9 cellular contexts compared by ENCODE assay signal in genomic region chr19:40286674-40287421, GRCh38. TPM values are rescaled to one million over a fixed set of nuclear protein-coding genes. Genes with fewer than 3 reads are reported as not detected.
DNase-seq lines count a peak whose midpoint lies in the region; ATAC-seq, FAIRE-seq and TF ChIP-seq lines count a peak whose summit lies in the region.
"Had no signal": no experiment of that assay in that cellular context is flagged by ENCODE, and none has a peak within 500 bp of the region (broad histone marks: within the 10 kb centered on the region; RNA-seq: fewer than 3 reads in every experiment).

No MANE protein-coding gene starts in this region.

- no peak for TF ChIP-seq RAD21 in H1 (IDR thresholded peaks at IDR 0.05 in 1 of 2, conservative IDR thresholded peaks at IDR 0.05 in 1 of 2; ENCODE audit: low read depth in 2 of 2, low read length in 2 of 2)

- POLR2A ChIA-PET in Caco-2 (lab: Charles Lee), result no interaction called here
- POLR2A ChIA-PET in H1 (lab: Charles Lee; ENCODE audit: partially characterized antibody), result interaction anchor here (1.5 kb wide), 1 partner anchor 8 kb away, joined by 3 read pairs; no protein-coding TSS in a partner anchor

- H2BK120ac ChIP-seq in H1 (replicated peaks; ENCODE audit: low read depth, low read length), result no peak overlapping the region

- intact Hi-C loops in Caco-2 (cut with micrococcal nuclease; ENCODE audit: unreplicated experiment), result no loop called here

- no peak overlapping the region for H4K8ac ChIP-seq in H1 (ENCODE audit: extremely low read depth, insufficient read depth, low read length)

- no peaks in the 10 kb centered on the region for H3K9me3 ChIP-seq in Caco-2
- no peaks in the 10 kb centered on the region for H3K9me3 ChIP-seq in H1 (ENCODE audit: insufficient read depth in 2 of 2, low read depth in 1 of 2, low read length in 1 of 2)
- H3K9me3 ChIP-seq in parathyroid adenoma (ENCODE audit: control insufficient read depth, low read length), result no peaks in the 10 kb centered on the region

- H3K4me1 ChIP-seq in Caco-2 (peaks cover 8% of the 10 kb centered on the region), H1 (replicated peaks in 1 of 4; ENCODE audit: control insufficient read depth in 3 of 4, insufficient read depth in 4 of 4, low read length in 3 of 4) (peaks cover 0 to 12% (median 9%) of the 10 kb centered on the region in 4 experiments; a peak in 6 of 7 replicates), parathyroid adenoma (peaks cover 15% of the 10 kb centered on the region)

- no peak overlapping the region for H4K91ac ChIP-seq in H1 (replicated peaks; ENCODE audit: insufficient read length, low read length)

- H3K23me2 ChIP-seq in H1 (ENCODE audit: low read depth, low read length), result peaks cover 9% of the 10 kb centered on the region

- H3K4me1 Mint-ChIP-seq in Caco-2 (ENCODE audit: low read depth, unreplicated experiment), result no peaks in the 10 kb centered on the region

- 88% methylated on average over 12 of the region's 13 CpGs; no CpG with 5 or more reads in 1 of the 2 experiments for WGBS in H1 (ENCODE audit: extremely low coverage in 1 of 2, insufficient coverage in 1 of 2, insufficient read length in 1 of 2, insufficient replicate concordance in 2 of 2, low coverage in 1 of 2, low lambda C conversion rate in 2 of 2, missing lambda C conversion rate in 1 of 2), 2 experiments

- peaks cover 9 to 27% of the 10 kb centered on the region in 2 experiments; a peak in 3 of 4 replicates for H3K79me2 ChIP-seq in H1 (ENCODE audit: control insufficient read depth in 1 of 2, insufficient read depth in 2 of 2, low read length in 2 of 2)
- H3K79me2 ChIP-seq in parathyroid adenoma, result peaks cover 35% of the 10 kb centered on the region

- CTCF ChIA-PET in Caco-2 (lab: Charles Lee) (interaction anchor here (0.6 to 1.1 kb wide), 3 partner anchors 18 to 139 kb away, joined by 3 to 6 read pairs (median 4); partner anchors contain the start of gene SERTAD1), H1 (lab: Charles Lee; ENCODE audit: partially characterized antibody) (no interaction called here)

- no peaks in the 10 kb centered on the region for H3K27me3 Mint-ChIP-seq in Caco-2 (ENCODE audit: insufficient read depth, unreplicated experiment)

- ATAC-seq in HG03469 (IDR thresholded peaks at IDR 0.05; ENCODE audit: unreplicated experiment) (no peak), HG02759 (IDR thresholded peaks at IDR 0.05; ENCODE audit: unreplicated experiment) (no peak), HG03442 (IDR thresholded peaks at IDR 0.05; ENCODE audit: unreplicated experiment) (no peak)

- peak overlapping the region in 1 of 2 experiments; percentile 90; a peak in 1 of 4 replicates for H3K4me2 ChIP-seq in H1 (ENCODE audit: insufficient read depth in 1 of 2, low read depth in 2 of 2, low read length in 2 of 2)
- no peak overlapping the region for H3K4me2 ChIP-seq in parathyroid adenoma (ENCODE audit: low read length)

- peak overlapping the region; percentile 19 for H3K4ac ChIP-seq in H1 (replicated peaks; ENCODE audit: insufficient read length, low read depth, low read length)

- H2BK15ac ChIP-seq in H1 (ENCODE audit: low read length), result peak overlapping the region; percentile 66

- H3K36me3 Mint-ChIP-seq in Caco-2 (ENCODE audit: insufficient read depth, unreplicated experiment), result no peaks in the 10 kb centered on the region

- no peak overlapping the region for H2AK5ac ChIP-seq in H1 (ENCODE audit: low read depth, low read length)

- no peaks in the 10 kb centered on the region for H3K36me3 ChIP-seq in Caco-2 (ENCODE audit: control insufficient read depth, insufficient read depth, low read length)
- peaks cover 0 to 3% (median 0%) of the 10 kb centered on the region in 4 experiments; a peak in 1 of 8 replicates for H3K36me3 ChIP-seq in H1 (ENCODE audit: control insufficient read depth in 2 of 4, insufficient read depth in 4 of 4, low read length in 3 of 4)
- H3K36me3 ChIP-seq in parathyroid adenoma (ENCODE audit: control insufficient read depth, insufficient read depth, low read length), result no peaks in the 10 kb centered on the region

- peak overlapping the region; percentile 99 for H3K4me3 Mint-ChIP-seq in Caco-2 (ENCODE audit: unreplicated experiment)

- DNase-seq in Caco-2, result no peak
- DNase-seq in NCI-H82 treated with DMSO at 0.1 percent for 48 hours (lab: John Stamatoyannopoulos, UW; ENCODE audit: unreplicated experiment), result peak; percentile 13
- DNase-seq in H1 (ENCODE audit: low read depth in 1 of 2, low spot score in 2 of 2), result no peak
- DNase-seq in dedifferentiated amniotic fluid mesenchymal stem cell (ENCODE audit: extremely low spot score), result no peak
- DNase-seq: erythroblast had no signal

- peaks cover 0 to 1% of the 10 kb centered on the region in 2 experiments for H4K20me1 ChIP-seq in H1 (replicated peaks in 1 of 2; ENCODE audit: control insufficient read depth in 1 of 2, insufficient read depth in 2 of 2, low read length in 2 of 2)

- H2AFZ ChIP-seq in H1 (ENCODE audit: low read length) (peak overlapping the region; percentile 38; the same call in 1 of the 2 replicates), parathyroid adenoma (no peak overlapping the region)

- H3K27ac ChIP-seq in H1 (ENCODE audit: low read depth, low read length) (no peak overlapping the region), parathyroid adenoma (peak overlapping the region; percentile 43)

- H3K9me3 Mint-ChIP-seq in Caco-2 (ENCODE audit: unreplicated experiment), result no peaks in the 10 kb centered on the region

- H4K5ac ChIP-seq in H1 (ENCODE audit: insufficient read length, low read depth, low read length), result no peak overlapping the region

- H3K23ac ChIP-seq in H1 (ENCODE audit: insufficient read length), result no peak overlapping the region

- no peak overlapping the region; the same call in 1 of the 2 replicates for H2BK5ac ChIP-seq in H1 (ENCODE audit: low read depth, low read length)

- no peak overlapping the region for H3K14ac ChIP-seq in H1 (ENCODE audit: insufficient read length)

- FAIRE-seq in H1 (lab: Jason Lieb, UNC), result no peak

- no peak overlapping the region for H3K56ac ChIP-seq in H1 (replicated peaks; ENCODE audit: insufficient read length, low read depth, low read length)

- peak overlapping the region; percentile 88 for H3K27ac Mint-ChIP-seq in Caco-2 (ENCODE audit: unreplicated experiment)

- H3K18ac ChIP-seq in H1 (ENCODE audit: extremely low read depth, low read length), result peak overlapping the region; percentile 32; the same call in 1 of the 2 replicates

- BruUV-seq in Caco-2 (replicated peaks; lab: Mats Ljungman, UMichigan), result no TSS peak

- TF ChIP-seq CTCF in Caco-2 (IDR thresholded peaks at IDR 0.05; ENCODE audit: insufficient read depth in 1 of 2, low read depth in 1 of 2, low read length in 1 of 2, severe bottlenecking in 1 of 2, unreplicated experiment in 1 of 2) (no peak), H1 (IDR thresholded peaks at IDR 0.05; ENCODE audit: control extremely low read depth in 1 of 3, insufficient read depth in 1 of 3, low read depth in 1 of 3, low read length in 3 of 3) (no peak), parathyroid adenoma (IDR thresholded peaks at IDR 0.05) (no peak)

- no peak overlapping the region for H2BK20ac ChIP-seq in H1 (ENCODE audit: low read length)

- H3K4me3 ChIP-seq in Caco-2 (ENCODE audit: low read depth, low read length), result no peak overlapping the region
- no peak overlapping the region for H3K4me3 ChIP-seq in H1 (ENCODE audit: extremely low read depth in 1 of 4, insufficient read depth in 2 of 4, low read depth in 3 of 4, low read length in 4 of 4)
- H3K4me3 ChIP-seq in parathyroid adenoma (ENCODE audit: low read depth, low read length), result no peak overlapping the region

- no peak for TF ChIP-seq EP300 in H1 (IDR thresholded peaks at IDR 0.05; ENCODE audit: borderline replicate concordance in 1 of 2, low read depth in 2 of 2, low read length in 2 of 2)

- no peak for TF ChIP-seq POLR2A in H1 (IDR thresholded peaks at IDR 0.05; ENCODE audit: control extremely low read depth in 1 of 2, low read depth in 2 of 2, low read length in 2 of 2)

- H3K27me3 ChIP-seq in Caco-2 (replicated peaks; ENCODE audit: control insufficient read depth, insufficient read depth, low read length), result no peaks in the 10 kb centered on the region
- H3K27me3 ChIP-seq in H1 (replicated peaks in 1 of 4; ENCODE audit: control insufficient read depth in 3 of 4, extremely low read depth in 1 of 4, insufficient read depth in 3 of 4, low read length in 3 of 4), result no peaks in the 10 kb centered on the region
- H3K27me3 ChIP-seq in parathyroid adenoma (ENCODE audit: control insufficient read depth, insufficient read depth, low read length), result no peaks in the 10 kb centered on the region

- H2BK12ac ChIP-seq in H1 (ENCODE audit: low read depth, low read length), result 0 out of 2 replicates have a peak overlapping the region, but pooled peaks have one; percentile 60

- H3K9ac ChIP-seq in H1 (replicated peaks in 1 of 4; ENCODE audit: extremely low read depth in 1 of 4, low read depth in 3 of 4, low read length in 3 of 4) (no peak overlapping the region), parathyroid adenoma (no peak overlapping the region)

- peaks cover 14% of the 10 kb centered on the region for H3K79me1 ChIP-seq in H1 (ENCODE audit: low read depth, low read length)

TF ChIP-seq in H1, 55 proteins besides CTCF, POLR2A, EP300 and RAD21:
- no peak for TF ChIP-seq KDM4A (IDR thresholded peaks at IDR 0.05; ENCODE audit: low read depth, low read length, severe bottlenecking)
- no peak for TF ChIP-seq RNF2 (IDR thresholded peaks at IDR 0.05; ENCODE audit: borderline replicate concordance, low read depth, low read length, missing control alignments, poor library complexity, severe bottlenecking)
- TF ChIP-seq JUND (IDR thresholded peaks at IDR 0.05; ENCODE audit: low read length), result no peak
- TF ChIP-seq KDM5A (IDR thresholded peaks at IDR 0.05; ENCODE audit: low read length), result no peak
- TF ChIP-seq CBX5 (IDR thresholded peaks at IDR 0.05; ENCODE audit: low read depth, low read length), result no peak
- no peak for TF ChIP-seq NRF1 (IDR thresholded peaks at IDR 0.05; ENCODE audit: low read depth, low read length)
- TF ChIP-seq POU5F1 (IDR thresholded peaks at IDR 0.05; ENCODE audit: low read depth, low read length), result no peak
- no peak for TF ChIP-seq TAF1 (IDR thresholded peaks at IDR 0.05; ENCODE audit: low read depth, low read length)
- TF ChIP-seq HDAC2 (IDR thresholded peaks at IDR 0.05; ENCODE audit: borderline replicate concordance in 1 of 2, low read depth in 2 of 2, low read length in 2 of 2), result no peak

RNA-seq across cellular contexts. Expression of gene AKT2, which starts 1.7 kb away (rescaled TPM):
- 164 and 169 TPM in 2 replicates for total RNA-seq in Caco-2 (2022)
- total RNA-seq in H1 (2021; fragmentation: NEBNext Ultra II Directional; extraction: Animal tissue kit (Norgen Biotek cat#: 25700)), result 137 and 151 TPM in 2 replicates
- polyA plus RNA-seq in H1 (2011; rRNA removed), result 183 and 252 TPM in 2 replicates
- polyA plus RNA-seq in H1 (2011; cell fraction: cytosol; rRNA removed), result 155 TPM
- 441 TPM for polyA plus RNA-seq in H1 (2011; cell fraction: nucleus; rRNA removed)
- 88.9 to 168 TPM (median 110 TPM) in 4 replicates for polyA plus RNA-seq in H1 (2012, experiment 1 of 2)
- 68.5 TPM for polyA plus RNA-seq in H1 (2012, experiment 2 of 2)
- 95.7 TPM for polyA plus RNA-seq in H1 (2013, experiment 1 of 2)
- 92.0 TPM for polyA plus RNA-seq in H1 (2013, experiment 2 of 2)
- polyA minus RNA-seq in H1 (2011; rRNA and poly(A)+ RNA removed), result 126 and 143 TPM in 2 replicates
- polyA minus RNA-seq in H1 (2011; cell fraction: cytosol; rRNA and poly(A)+ RNA removed), result 85.3 TPM
- polyA minus RNA-seq in H1 (2011; cell fraction: nucleus; rRNA and poly(A)+ RNA removed), result 82.5 TPM
